In genomic region chr2:232857158-232857563, GRCh38 we compare ENCODE assay signal across 18 cellular contexts. TPM values are rescaled to one million over a fixed set of nuclear protein-coding genes. Genes with fewer than 3 reads are reported as not detected.
DNase-seq lines count a peak whose midpoint lies in the region; ATAC-seq, FAIRE-seq and TF ChIP-seq lines count a peak whose summit lies in the region.
"Had no signal": no experiment of that assay in that cellular context is flagged by ENCODE, and none has a peak within 500 bp of the region (broad histone marks: within the 10 kb centered on the region; RNA-seq: fewer than 3 reads in every experiment).

No MANE protein-coding gene starts in this region.

- peaks cover 44% of the 10 kb centered on the region for H3K4me1 Mint-ChIP-seq in Calu3 (ENCODE audit: low read depth, unreplicated experiment)
- H3K4me1 Mint-ChIP-seq in activated CD4-positive, alpha-beta memory T cell treated with anti-CD3 and anti-CD28 coated beads for 36 hours (ENCODE audit: low read depth), result peaks cover 4% of the 10 kb centered on the region

- H3K4me3 Mint-ChIP-seq in Calu3 (ENCODE audit: low read depth, unreplicated experiment), result peak overlapping the region; percentile 60
- H3K4me3 Mint-ChIP-seq in activated CD4-positive, alpha-beta memory T cell treated with anti-CD3 and anti-CD28 coated beads for 36 hours, result no peak overlapping the region

- H3K27ac Mint-ChIP-seq in Calu3 (ENCODE audit: unreplicated experiment), result peak overlapping the region; percentile 97
- no peak overlapping the region for H3K27ac Mint-ChIP-seq in activated CD4-positive, alpha-beta memory T cell treated with anti-CD3 and anti-CD28 coated beads for 36 hours

- WGBS in pancreas, 2 donors, result 48 to 53% methylated on average over 4 of the region's 4 CpGs

- DNase-seq in Calu3, result peak; percentile 41
- no peak for DNase-seq in SJCRH30
- DNase-seq in fibroblast of villous mesenchyme (ENCODE audit: low read depth), result peak; percentile 48
- DNase-seq in pancreas, result no peak
- DNase-seq in activated CD4-positive, alpha-beta memory T cell treated with anti-CD3 and anti-CD28 coated beads for 36 hours, result no peak
- DNase-seq in HUDEP-2 (lab: John Stamatoyannopoulos, UW; ENCODE audit: unreplicated experiment in 76 of 76), result no peak
- DNase-seq in NCI-H82 (lab: John Stamatoyannopoulos, UW), result no peak
- DNase-seq: activated CD4-positive, alpha-beta T cell treated with anti-CD3 and anti-CD28 coated beads for 48 hours; activated T-cell treated with anti-CD3 and anti-CD28 coated beads, Interleukin-2, amount 50 U/mL, for 48 hours; effector CD4-positive, alpha-beta T cell; NCI-H1048; NCI-H2227 treated with DMSO at 0.1 percent for 48 hours; T-helper 1 cell had no signal

- no peaks in the 10 kb centered on the region for H3K27me3 Mint-ChIP-seq in Calu3 (ENCODE audit: unreplicated experiment)
- no peaks in the 10 kb centered on the region for H3K27me3 Mint-ChIP-seq in activated CD4-positive, alpha-beta memory T cell treated with anti-CD3 and anti-CD28 coated beads for 36 hours

- no peak for TF ChIP-seq CTCF in Calu3 (IDR thresholded peaks at IDR 0.05; ENCODE audit: unreplicated experiment)
- TF ChIP-seq CTCF in fibroblast of villous mesenchyme (IDR thresholded peaks at IDR 0.05; ENCODE audit: insufficient read depth, low read depth, low read length), result no peak
- no peak for TF ChIP-seq CTCF in pancreas (IDR thresholded peaks at IDR 0.05)

- BruUV-seq in Calu3 (replicated peaks; lab: Mats Ljungman, UMichigan), result TSS peak; percentile 63

- POLR2A ChIA-PET in activated CD4-positive, alpha-beta memory T cell treated with anti-CD3 and anti-CD28 coated beads for 36 hours (lab: Charles Lee), result no interaction called here

- H3K27ac ChIP-seq in SJCRH30 (peak overlapping the region; percentile 25; the same call in 1 of the 2 replicates), pancreas (no peak overlapping the region)
- H3K27ac ChIP-seq: C4-2B had no signal

- H3K4me3 ChIP-seq in SJCRH30 (no peak overlapping the region), fibroblast of villous mesenchyme (ENCODE audit: low read depth, low read length) (no peak overlapping the region), pancreas (no peak overlapping the region)

- peak; percentile 35 to 58 (median 51) for ATAC-seq in pancreas
- ATAC-seq in GM21515 (IDR thresholded peaks at IDR 0.05; ENCODE audit: unreplicated experiment), result no peak
- ATAC-seq: Panc1, sciatic nerve had no signal

- CTCF ChIA-PET in Calu3 (lab: Charles Lee), result interaction anchor here (0.6 to 1.4 kb wide), 3 partner anchors 17 to 429 kb away, joined by 3 to 5 read pairs (median 4); no protein-coding TSS in a partner anchor
- CTCF ChIA-PET in activated CD4-positive, alpha-beta memory T cell treated with anti-CD3 and anti-CD28 coated beads for 36 hours (lab: Charles Lee), result interaction anchor here (1.2 kb wide), 1 partner anchor 196 kb away, joined by 3 read pairs; no protein-coding TSS in a partner anchor

- intact Hi-C loops in Calu3 (cut with micrococcal nuclease; ENCODE audit: unreplicated experiment), result loop anchor here (10.0 kb wide), 1 partner anchor 198 kb away; no protein-coding TSS in a partner anchor
- intact Hi-C loops in pancreas (cut with DNase I), result no loop called here
- intact Hi-C loops in activated CD4-positive, alpha-beta memory T cell treated with anti-CD3 and anti-CD28 coated beads for 36 hours (cut with micrococcal nuclease), result no loop called here

- H3K9me3 ChIP-seq in SJCRH30 (replicated peaks) (no peaks in the 10 kb centered on the region), pancreas (no peaks in the 10 kb centered on the region)

- H3K36me3 ChIP-seq in SJCRH30, result peaks cover 49% of the 10 kb centered on the region
- H3K36me3 ChIP-seq in pancreas, result peaks cover 0 to 36% (median 8%) of the 10 kb centered on the region in 3 donors

- no peaks in the 10 kb centered on the region for H3K27me3 ChIP-seq in SJCRH30
- no peaks in the 10 kb centered on the region for H3K27me3 ChIP-seq in pancreas

- peaks cover 48% of the 10 kb centered on the region for H3K36me3 Mint-ChIP-seq in Calu3 (ENCODE audit: insufficient read depth, unreplicated experiment)
- peaks cover 27% of the 10 kb centered on the region for H3K36me3 Mint-ChIP-seq in activated CD4-positive, alpha-beta memory T cell treated with anti-CD3 and anti-CD28 coated beads for 36 hours

- H3K9me3 Mint-ChIP-seq in Calu3 (ENCODE audit: low read depth, unreplicated experiment), result peaks cover 5% of the 10 kb centered on the region
- H3K9me3 Mint-ChIP-seq in activated CD4-positive, alpha-beta memory T cell treated with anti-CD3 and anti-CD28 coated beads for 36 hours, result no peaks in the 10 kb centered on the region

- H3K4me1 ChIP-seq in SJCRH30 (peaks cover 26% of the 10 kb centered on the region), pancreas (no peaks in the 10 kb centered on the region)

- no peak for FAIRE-seq in pancreas (lab: Jason Lieb, UNC)
- FAIRE-seq: H1 had no signal

RNA-seq across cellular contexts. Expression of gene SNORC, which starts 12.9 kb away (rescaled TPM):
- total RNA-seq in Calu3 (2022), result 4.3 and 5.0 TPM in 2 replicates
- 0.33 and 0.75 TPM in 2 replicates for total RNA-seq in SJCRH30 (2014; rRNA removed; shearing (Covaris generic))
- 0.86 and 0.97 TPM in 2 replicates for total RNA-seq in fibroblast of villous mesenchyme
- 1 to 10 TPM in 5 of 6 donors, under 1 TPM in 1; 0.76 to 2.3 (median 1.3) TPM for total RNA-seq in pancreas
- polyA plus RNA-seq in pancreas, result 10 to 100 TPM in 1 of 2 donors, 1 to 10 TPM in 1; 4.0 to 13.2 TPM
- total RNA-seq in activated CD4-positive, alpha-beta memory T cell treated with anti-CD3 and anti-CD28 coated beads for 36 hours, result 1 to 10 TPM in 1 of 2 experiments, under 1 TPM in 1; 0.85 to 1.7 TPM

Comparison
In these comparisons a context has a peak if more than half of its experiments do, and no peak if none do; other contexts are left out.
1. DNase-seq: peak in Calu3 (single experiment) and fibroblast of villous mesenchyme (single experiment); none in SJCRH30 (0 of 2), pancreas (0 of 6), activated CD4-positive, alpha-beta memory T cell treated with anti-CD3 and anti-CD28 coated beads for 36 hours (single experiment), HUDEP-2 (0 of 76) and NCI-H82 (single experiment).